1 cellular context compared by ENCODE assay signal in genomic region chr17:31842416-31843381, GRCh38.
A peak's percentile ranks its signal among the peaks of the same experiment; 100 is the strongest.
TF ChIP-seq lines count a peak whose summit lies in the region.

No MANE protein-coding gene starts in this region.

TF ChIP-seq in GM12878, 131 proteins besides CTCF, POLR2A, EP300 and RAD21 (continued from another document):
- TF ChIP-seq E4F1 (IDR thresholded peaks at IDR 0.05; ENCODE audit: borderline replicate concordance, partially characterized antibody) = no peak
- TF ChIP-seq BHLHE40 (IDR thresholded peaks at IDR 0.05; ENCODE audit: borderline replicate concordance in 1 of 2, low read depth in 2 of 2, low read length in 1 of 2) = peak in 1 of 2 experiments; percentile 33; a peak in 1 of 4 replicates
